In the genomic region with DNA sequence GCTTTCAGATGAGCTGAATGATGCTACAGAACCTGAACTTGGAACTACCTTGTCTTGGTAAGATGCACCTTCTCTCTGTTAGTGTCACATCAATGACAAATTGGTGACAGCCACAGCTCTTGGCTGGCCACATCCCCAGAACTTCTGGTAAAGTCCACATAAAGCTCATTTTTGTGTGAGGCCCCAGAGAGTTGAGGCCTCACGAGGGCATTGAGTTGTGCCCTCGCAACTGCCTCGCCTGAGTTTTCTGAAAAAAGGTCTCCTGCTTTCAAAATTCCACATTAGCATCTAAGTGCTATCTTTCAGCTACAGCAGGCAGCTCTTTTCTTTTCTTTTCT, we compare ENCODE assay signal across 15 cellular contexts. TPM values are rescaled to one million over a fixed set of nuclear protein-coding genes. Genes with fewer than 3 reads are reported as not detected.
DNase-seq lines count a peak whose midpoint lies in the region; ATAC-seq and TF ChIP-seq lines count a peak whose summit lies in the region.
"Had no signal": no experiment of that assay in that cellular context is flagged by ENCODE, and none has a peak within 500 bp of the region (broad histone marks: within the 10 kb centered on the region; RNA-seq: fewer than 3 reads in every experiment).

No MANE protein-coding gene starts in this region.

- H3K4me1 Mint-ChIP-seq in activated naive CD8-positive, alpha-beta T cell (ENCODE audit: low read depth) = peaks cover 12% of the 10 kb centered on the region
- peaks cover 12% of the 10 kb centered on the region for H3K4me1 Mint-ChIP-seq in activated naive CD8-positive, alpha-beta T cell treated with anti-CD3 and anti-CD28 coated beads, Interleukin-2, amount 50 U/mL, for 24 hours

- H2BK120ac ChIP-seq in trophoblast cell (ENCODE audit: insufficient read depth, low read length, poor library complexity) = no peak overlapping the region

- H4K91ac ChIP-seq in trophoblast cell (ENCODE audit: low read depth, low read length) = no peak overlapping the region

- no peak overlapping the region for H3K27ac Mint-ChIP-seq in activated naive CD8-positive, alpha-beta T cell
- H3K27ac Mint-ChIP-seq in activated naive CD8-positive, alpha-beta T cell treated with anti-CD3 and anti-CD28 coated beads, Interleukin-2, amount 50 U/mL, for 24 hours = no peak overlapping the region
- H3K27ac Mint-ChIP-seq: HFFc6; stimulated activated naive CD8-positive, alpha-beta T cell treated with anti-CD3 and anti-CD28 coated beads, Interleukin-15, Interleukin-2, amounts not matched to agents 100 ng/mL and 50 ng/mL, for 24 hours had no signal

- TF ChIP-seq CTCF in GM20000 (IDR thresholded peaks at IDR 0.05; ENCODE audit: extremely low read depth, missing control alignments) = no peak

- H3K36me3 ChIP-seq in thymus (ENCODE audit: control insufficient read depth, insufficient read depth) = no peaks in the 10 kb centered on the region
- H3K36me3 ChIP-seq in trophoblast cell (ENCODE audit: control insufficient read depth in 1 of 2, insufficient read depth in 2 of 2, low read length in 2 of 2) = no peaks in the 10 kb centered on the region
- H3K36me3 ChIP-seq: adrenal gland, MG63 had no signal

- H3K79me1 ChIP-seq in trophoblast cell (ENCODE audit: low read length) = no peaks in the 10 kb centered on the region

- no peak for ATAC-seq in activated naive CD8-positive, alpha-beta T cell treated with anti-CD3 and anti-CD28 coated beads, Interleukin-2, amount 50 U/mL, for 24 hours
- ATAC-seq in HG02642 (IDR thresholded peaks at IDR 0.05; ENCODE audit: poor library complexity, unreplicated experiment) = peak; percentile 51

- H3K4me3 ChIP-seq in thymus (ENCODE audit: low read length) (no peak overlapping the region), trophoblast cell (ENCODE audit: low read depth, low read length) (no peak overlapping the region)
- H3K4me3 ChIP-seq: adrenal gland, MG63 had no signal

- H3K14ac ChIP-seq in trophoblast cell (ENCODE audit: low read length) = no peak overlapping the region

- no peak overlapping the region for H2AFZ ChIP-seq in trophoblast cell (ENCODE audit: insufficient read depth, low read length, poor library complexity)

- H4K8ac ChIP-seq in trophoblast cell (ENCODE audit: low read depth, low read length) = no peak overlapping the region

- H3K9me3 ChIP-seq in thymus (ENCODE audit: control insufficient read depth) (no peaks in the 10 kb centered on the region), trophoblast cell (ENCODE audit: insufficient read depth, low read depth, low read length) (no peaks in the 10 kb centered on the region)
- H3K9me3 ChIP-seq: adrenal gland had no signal

- H2AK5ac ChIP-seq in trophoblast cell (ENCODE audit: low read length) = no peak overlapping the region

- no peaks in the 10 kb centered on the region for H3K79me2 ChIP-seq in trophoblast cell (ENCODE audit: control insufficient read depth, insufficient read depth, low read length, poor library complexity)

- H2BK5ac ChIP-seq in trophoblast cell (ENCODE audit: low read depth, low read length, poor library complexity) = no peak overlapping the region

- 9% methylated on average over 3 of the region's 3 CpGs for WGBS in thymus
- no CpG with 5 or more reads among the region's 3 CpGs for WGBS in trophoblast cell (ENCODE audit: extremely low coverage, insufficient coverage, insufficient read length)

- no peak for DNase-seq in activated naive CD8-positive, alpha-beta T cell treated with anti-CD3 and anti-CD28 coated beads, Interleukin-2, amount 50 U/mL, for 24 hours
- DNase-seq in MV-4-11 (lab: John Stamatoyannopoulos, UW) (peak; percentile 90), GM20000 (ENCODE audit: low spot score) (no peak), trophoblast cell (no peak), Kasumi-1 (lab: John Stamatoyannopoulos, UW) (no peak)
- DNase-seq: adrenal gland; HFFc6; MG63; NCI-H2171; stimulated activated CD4-positive, alpha-beta T cell treated with anti-CD3 and anti-CD28 coated beads, Interleukin-4, amount 100 ng/mL, for 1 hour had no signal

- H2BK12ac ChIP-seq in trophoblast cell (ENCODE audit: low read length) = no peak overlapping the region

- H3K9me3 Mint-ChIP-seq in activated naive CD8-positive, alpha-beta T cell (ENCODE audit: low read depth) = no peaks in the 10 kb centered on the region
- peaks cover 13% of the 10 kb centered on the region for H3K9me3 Mint-ChIP-seq in activated naive CD8-positive, alpha-beta T cell treated with anti-CD3 and anti-CD28 coated beads, Interleukin-2, amount 50 U/mL, for 24 hours

- H3K23ac ChIP-seq in trophoblast cell (ENCODE audit: low read length) = no peak overlapping the region

- H3K4me1 ChIP-seq in thymus (ENCODE audit: control insufficient read depth, insufficient read depth, low read length) (peaks cover 13% of the 10 kb centered on the region), trophoblast cell (ENCODE audit: control insufficient read depth in 1 of 2, insufficient read depth in 2 of 2, low read length in 2 of 2) (no peaks in the 10 kb centered on the region)
- H3K4me1 ChIP-seq: adrenal gland had no signal

- H3K4me3 Mint-ChIP-seq in activated naive CD8-positive, alpha-beta T cell = peak overlapping the region; percentile 7
- no peak overlapping the region for H3K4me3 Mint-ChIP-seq in activated naive CD8-positive, alpha-beta T cell treated with anti-CD3 and anti-CD28 coated beads, Interleukin-2, amount 50 U/mL, for 24 hours
- H3K4me3 Mint-ChIP-seq: HFFc6; stimulated activated naive CD8-positive, alpha-beta T cell treated with anti-CD3 and anti-CD28 coated beads, Interleukin-15, Interleukin-2, amounts not matched to agents 100 ng/mL and 50 ng/mL, for 24 hours had no signal

- H3K9ac ChIP-seq in trophoblast cell (ENCODE audit: low read length) = no peak overlapping the region

- no peak overlapping the region for H3K18ac ChIP-seq in trophoblast cell (ENCODE audit: low read length)

- no peak overlapping the region for H4K12ac ChIP-seq in trophoblast cell (ENCODE audit: low read depth, low read length)

- peaks cover 6% of the 10 kb centered on the region for H3K27me3 Mint-ChIP-seq in activated naive CD8-positive, alpha-beta T cell
- peaks cover 3% of the 10 kb centered on the region for H3K27me3 Mint-ChIP-seq in activated naive CD8-positive, alpha-beta T cell treated with anti-CD3 and anti-CD28 coated beads, Interleukin-2, amount 50 U/mL, for 24 hours

- no peaks in the 10 kb centered on the region for H3K27me3 ChIP-seq in thymus (ENCODE audit: control insufficient read depth, insufficient read depth)
- H3K27me3 ChIP-seq in trophoblast cell (ENCODE audit: insufficient read depth, low read length) = no peaks in the 10 kb centered on the region
- H3K27me3 ChIP-seq: MG63 had no signal

- H3K4me2 ChIP-seq in trophoblast cell (ENCODE audit: low read length) = no peak overlapping the region

- H3K36me3 Mint-ChIP-seq in activated naive CD8-positive, alpha-beta T cell = peaks cover 3% of the 10 kb centered on the region
- H3K36me3 Mint-ChIP-seq in activated naive CD8-positive, alpha-beta T cell treated with anti-CD3 and anti-CD28 coated beads, Interleukin-2, amount 50 U/mL, for 24 hours (ENCODE audit: low read depth) = no peaks in the 10 kb centered on the region

- H3K27ac ChIP-seq in thymus (ENCODE audit: low read depth) = peak overlapping the region; percentile 25
- H3K27ac ChIP-seq in trophoblast cell (ENCODE audit: low read depth, low read length) = no peak overlapping the region
- H3K27ac ChIP-seq: adrenal gland had no signal

- H3K4ac ChIP-seq in trophoblast cell (ENCODE audit: low read depth, low read length) = no peak overlapping the region

RNA-seq across cellular contexts. Expression of gene MRPL57, which starts 42.6 kb away (rescaled TPM):
- polyA plus RNA-seq in thymus = 30.1 TPM
- polyA plus RNA-seq in trophoblast cell (2013) = 21.4 and 22.0 TPM in 2 replicates

RNA-seq across cellular contexts. Expression of gene SKA3, which starts 42.7 kb away (rescaled TPM):
- polyA plus RNA-seq in thymus = 1.5 TPM
- polyA plus RNA-seq in trophoblast cell (2013) = 23.1 and 24.4 TPM in 2 replicates
- polyA plus RNA-seq: naive thymus-derived CD4-positive, alpha-beta T cell had no signal
